Comparison of ENCODE assay signal across 35 cellular contexts in the genomic region with DNA sequence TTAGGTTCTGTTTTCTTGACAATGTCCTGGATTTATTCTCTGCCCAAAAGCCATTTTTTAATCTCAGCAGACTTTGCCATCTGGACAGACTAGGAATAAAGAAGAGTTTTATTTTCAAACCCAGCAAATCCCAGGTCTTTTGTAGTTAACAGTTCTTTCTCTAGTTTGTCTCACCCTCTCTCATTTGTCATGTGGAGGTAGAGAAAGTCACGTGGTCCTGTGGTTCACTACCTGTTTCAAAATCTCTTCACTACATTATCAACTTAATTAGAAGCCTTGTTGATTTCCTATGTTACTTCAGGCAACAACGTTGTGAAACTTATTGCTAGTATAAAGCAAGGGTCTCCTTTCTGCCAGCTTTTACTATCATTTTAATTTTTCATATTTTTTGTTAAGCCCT.
"Had no signal": no experiment of that assay in that cellular context is flagged by ENCODE, and none has a peak within 500 bp of the region (broad histone marks: within the 10 kb centered on the region; RNA-seq: fewer than 3 reads in every experiment).

No MANE protein-coding gene starts in this region.

- DNase-seq: Karpas-422, Kasumi-1, MG63, MM.1S, MV-4-11, NCI-H1048, NCI-H1092, NCI-H1105, NCI-H1105 treated with DMSO at 0.1 percent for 48 hours, NCI-H1417, NCI-H1417 treated with DMSO at 0.1 percent for 48 hours, NCI-H1436, NCI-H1436 treated with DMSO at 0.1 percent for 48 hours, NCI-H146, NCI-H1694, NCI-H1694 treated with DMSO at 0.1 percent for 48 hours, NCI-H187, NCI-H187 treated with DMSO at 0.1 percent for 48 hours, NCI-H1930, NCI-H2029, NCI-H2029 treated with DMSO at 0.1 percent for 48 hours, NCI-H2081, NCI-H2081 treated with DMSO at 0.1 percent for 48 hours, NCI-H2107, NCI-H2171, NCI-H2171 treated with DMSO at 0.1 percent for 48 hours, NCI-H2227 treated with DMSO at 0.1 percent for 48 hours, NCI-H226, NCI-H345, NCI-H446, NCI-H446 treated with DMSO at 0.1 percent for 48 hours, NCI-H510A, NCI-H510A treated with DMSO at 0.1 percent for 48 hours, NCI-H524, NCI-H524 treated with DMSO at 0.1 percent for 48 hours had no signal

- H3K36me3 ChIP-seq: MG63 had no signal

- H3K4me3 ChIP-seq: MG63 had no signal

- H3K27me3 ChIP-seq: MG63 had no signal

- H3K9me3 ChIP-seq: MG63 had no signal
